ENCODE assay signal across 9 cellular contexts in genomic region chr10:72044417-72045041, GRCh38. TPM values are rescaled to one million over a fixed set of nuclear protein-coding genes. Genes with fewer than 3 reads are reported as not detected.
DNase-seq lines count a peak whose midpoint lies in the region; ATAC-seq, FAIRE-seq and TF ChIP-seq lines count a peak whose summit lies in the region.
"Had no signal": no experiment of that assay in that cellular context is flagged by ENCODE, and none has a peak within 500 bp of the region (broad histone marks: within the 10 kb centered on the region; RNA-seq: fewer than 3 reads in every experiment).

No MANE protein-coding gene starts in this region.

- no peak overlapping the region for H3K4me3 Mint-ChIP-seq in astrocyte (ENCODE audit: unreplicated experiment)
- H3K4me3 Mint-ChIP-seq: T-helper 1 cell treated with Interleukin-12 subunit alpha and Interleukin-12 subunit beta and Interleukin-4 antibody, amounts not matched to agents 30 μg/mL and 1 μg/mL, for 36 hours had no signal

- H3K4me3 ChIP-seq in astrocyte (ENCODE audit: insufficient read depth, low read depth, low read length): no peak overlapping the region

- in situ Hi-C loops in GM13977 (cut with MboI; ENCODE audit: low pct_unique_long_range_greater_than_20kb, low sequenced_read_pairs, unreplicated experiment): loop anchor here (5.0 kb wide), 1 partner anchor 142 kb away; no protein-coding TSS in a partner anchor

- H3K27ac ChIP-seq in astrocyte (ENCODE audit: low read depth, low read length): no peak overlapping the region

- H3K27me3 ChIP-seq in astrocyte (ENCODE audit: insufficient read depth, low read length): no peaks in the 10 kb centered on the region

- no peaks in the 10 kb centered on the region for H3K36me3 ChIP-seq in astrocyte (ENCODE audit: insufficient read depth, low read length)

- H3K9me3 Mint-ChIP-seq in astrocyte (ENCODE audit: unreplicated experiment): peaks cover under 1% of the 10 kb centered on the region
- H3K9me3 Mint-ChIP-seq: T-helper 1 cell treated with Interleukin-12 subunit alpha and Interleukin-12 subunit beta and Interleukin-4 antibody, amounts not matched to agents 30 μg/mL and 1 μg/mL, for 36 hours had no signal

- no peak overlapping the region for H3K9ac ChIP-seq in astrocyte (ENCODE audit: low read length)

- DNase-seq in C1 segment of cervical spinal cord (lab: John Stamatoyannopoulos, UW): peak in 13 of 14 donors; percentile 57 to 95 (median 85)
- DNase-seq in astrocyte (ENCODE audit: low read depth): no peak
- DNase-seq in left cardiac atrium: no peak
- DNase-seq in pons (ENCODE audit: low spot score): peak; percentile 96
- DNase-seq in GM13977 (ENCODE audit: low spot score): no peak
- DNase-seq in H4 (ENCODE audit: low spot score): no peak
- no peak for DNase-seq in NK-92 (lab: John Stamatoyannopoulos, UW; ENCODE audit: unreplicated experiment)
- DNase-seq in NCI-H2196 treated with DMSO at 0.1 percent for 48 hours (lab: John Stamatoyannopoulos, UW; ENCODE audit: unreplicated experiment): no peak

- FAIRE-seq in astrocyte (lab: Jason Lieb, UNC): no peak

- no peak overlapping the region for H3K27ac Mint-ChIP-seq in astrocyte (ENCODE audit: unreplicated experiment)
- H3K27ac Mint-ChIP-seq: T-helper 1 cell treated with Interleukin-12 subunit alpha and Interleukin-12 subunit beta and Interleukin-4 antibody, amounts not matched to agents 30 μg/mL and 1 μg/mL, for 36 hours had no signal

- peak; percentile 78 to 81 for ATAC-seq in left cardiac atrium

- H3K4me1 ChIP-seq in astrocyte (ENCODE audit: insufficient read depth, low read length): no peaks in the 10 kb centered on the region

- TF ChIP-seq CTCF in astrocyte (IDR thresholded peaks at IDR 0.05; ENCODE audit: insufficient read depth, low read depth, low read length): no peak
- no peak for TF ChIP-seq CTCF in GM13977 (IDR thresholded peaks at IDR 0.05; ENCODE audit: extremely low read depth, insufficient read depth, missing control alignments)

- H3K9me3 ChIP-seq in astrocyte (ENCODE audit: insufficient read depth, low read depth, low read length): no peaks in the 10 kb centered on the region

- no peaks in the 10 kb centered on the region for H4K20me1 ChIP-seq in astrocyte (ENCODE audit: insufficient read depth, low read length)

- H2AFZ ChIP-seq in astrocyte (ENCODE audit: low read depth, low read length): peak overlapping the region; percentile 67

- intact Hi-C loops in left cardiac atrium (cut with DNase I): loop anchor here in 1 of 2 donors (5.0 kb wide), 1 partner anchor 92 kb away; no protein-coding TSS in a partner anchor

- peaks cover 20% of the 10 kb centered on the region for H3K4me1 Mint-ChIP-seq in astrocyte (ENCODE audit: low read depth, unreplicated experiment)

- H3K4me2 ChIP-seq in astrocyte (ENCODE audit: low read length): no peak overlapping the region

- H3K79me2 ChIP-seq in astrocyte (ENCODE audit: insufficient read depth, low read length): no peaks in the 10 kb centered on the region

- H3K36me3 Mint-ChIP-seq in astrocyte (ENCODE audit: low read depth, unreplicated experiment): no peaks in the 10 kb centered on the region

- H3K27me3 Mint-ChIP-seq in astrocyte (ENCODE audit: low read depth, unreplicated experiment): no peaks in the 10 kb centered on the region

RNA-seq across cellular contexts. Expression of gene SPOCK2, which starts 43.8 kb away (rescaled TPM):
- total RNA-seq in astrocyte: 0.89 and 1.4 TPM in 2 replicates
- total RNA-seq in left cardiac atrium: 1 to 10 TPM; 8.1 to 9.8 TPM
- 0.27 and 0.29 TPM in 2 replicates for total RNA-seq in H4 (2014; rRNA removed; shearing (Covaris generic))

Comparison
In these comparisons a context has a peak if more than half of its experiments do, and no peak if none do; other contexts are left out.
1. DNase-seq: peak in C1 segment of cervical spinal cord (13 of 14) and pons (single experiment); none in astrocyte (single experiment), left cardiac atrium (single experiment), GM13977 (single experiment), H4 (single experiment), NK-92 (single experiment) and NCI-H2196 treated with DMSO at 0.1 percent for 48 hours (single experiment).